Comparison of ENCODE assay signal across 11 cellular contexts in the genomic region with DNA sequence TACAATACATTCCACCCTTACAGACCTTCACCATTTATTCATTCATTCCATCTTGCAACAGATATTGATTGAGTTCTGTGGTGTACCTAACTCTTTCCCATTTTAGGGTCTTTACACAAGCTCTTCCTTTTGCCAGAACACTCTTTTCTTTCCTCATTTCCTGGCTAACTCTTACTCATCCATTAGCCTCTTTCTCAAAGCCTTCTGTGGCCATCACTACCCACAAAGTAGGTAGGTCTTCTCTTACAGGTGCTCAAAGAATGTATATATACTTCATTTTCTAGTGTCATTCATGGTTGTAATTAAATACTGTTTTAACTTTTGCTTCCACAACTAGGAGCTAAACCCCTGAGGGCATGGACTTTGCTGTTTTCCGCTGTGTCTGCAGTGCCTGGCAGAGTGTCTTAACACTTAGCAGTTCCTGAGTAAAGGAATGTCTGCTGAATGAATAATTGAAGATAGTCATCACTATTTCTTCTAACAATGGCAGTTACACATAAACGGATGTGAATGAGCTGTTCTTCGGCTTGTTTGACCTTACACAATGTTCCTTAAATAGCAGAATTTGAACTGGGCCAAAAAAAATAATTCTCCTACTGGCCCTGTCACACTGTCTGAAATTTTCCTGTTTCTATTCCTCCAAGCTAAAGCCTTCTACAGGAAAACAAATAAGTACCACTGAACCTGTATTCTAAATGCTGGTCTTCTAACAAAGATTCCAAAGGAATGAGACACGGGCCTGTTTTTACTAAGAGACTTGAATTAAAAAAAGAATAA. TPM values are rescaled to one million over a fixed set of nuclear protein-coding genes. Genes with fewer than 3 reads are reported as not detected.
DNase-seq lines count a peak whose midpoint lies in the region; ATAC-seq, FAIRE-seq and TF ChIP-seq lines count a peak whose summit lies in the region.
"Had no signal": no experiment of that assay in that cellular context is flagged by ENCODE, and none has a peak within 500 bp of the region (broad histone marks: within the 10 kb centered on the region; RNA-seq: fewer than 3 reads in every experiment).

No MANE protein-coding gene starts in this region.

- H3K4me3 ChIP-seq in IMR-90 (ENCODE audit: insufficient read depth, low read depth, low read length), result no peak overlapping the region
- H3K4me3 ChIP-seq in tibial artery, result peak overlapping the region in 1 of 2 donors; percentile 7
- H3K4me3 ChIP-seq: neural progenitor cell had no signal

- TF ChIP-seq CTCF in IMR-90 (conservative IDR thresholded peaks at IDR 0.05; ENCODE audit: low read depth, low read length) (no peak), tibial artery (IDR thresholded peaks at IDR 0.05) (no peak)

- TF ChIP-seq RAD21 in IMR-90 (IDR thresholded peaks at IDR 0.05; ENCODE audit: low read length), result no peak

- POLR2A ChIA-PET in IMR-90 (lab: Charles Lee; ENCODE audit: unreplicated experiment), result interaction anchor here (0.6 kb wide), 1 partner anchor 166 kb away, joined by 3 read pairs; no protein-coding TSS in a partner anchor

- TF ChIP-seq POLR2A in IMR-90 (IDR thresholded peaks at IDR 0.05; ENCODE audit: low read depth, low read length) (no peak), GM12891 (IDR thresholded peaks at IDR 0.05; ENCODE audit: low read depth, low read length) (no peak)

- H2AK9ac ChIP-seq in IMR-90 (replicated peaks; ENCODE audit: low read depth, low read length, poor library complexity), result no peak overlapping the region

- peak overlapping the region; percentile 65; the same call in 1 of the 2 replicates for H3K23ac ChIP-seq in IMR-90 (ENCODE audit: low read depth, low read length)

- peaks cover 3 to 16% of the 10 kb centered on the region in 2 experiments; a peak in 3 of 4 replicates for H3K79me1 ChIP-seq in IMR-90 (ENCODE audit: low read depth in 1 of 2, low read length in 2 of 2)

- H2BK20ac ChIP-seq in IMR-90 (ENCODE audit: low read depth, low read length), result peak overlapping the region; percentile 69; the same call in 1 of the 2 replicates

- peak; percentile 94 for DNase-seq in IMR-90
- DNase-seq in brain pericyte (ENCODE audit: low read depth, low spot score), result peak; percentile 20
- peak; percentile 94 for DNase-seq in iris pigment epithelial cell (ENCODE audit: low read depth)
- no peak for DNase-seq in tibial artery
- no peak for DNase-seq in KBM-7
- no peak for DNase-seq in GM12891 (ENCODE audit: insufficient read length, low spot score)
- DNase-seq in GM19238 (ENCODE audit: insufficient read length, low spot score), result no peak
- DNase-seq: NCI-H1048 had no signal

- peaks cover 3% of the 10 kb centered on the region for H3K9me1 ChIP-seq in IMR-90 (ENCODE audit: insufficient read depth, low read length)

- FAIRE-seq in GM12891 (lab: Jason Lieb, UNC), result no peak

- peak; percentile 82 for ATAC-seq in IMR-90 (ENCODE audit: low read depth)
- no peak for ATAC-seq in HG02884 (IDR thresholded peaks at IDR 0.05; ENCODE audit: unreplicated experiment)

- H2AK5ac ChIP-seq in IMR-90 (ENCODE audit: low read depth, low read length), result peak overlapping the region; percentile 50

- peak overlapping the region; percentile 73 for H3K4ac ChIP-seq in IMR-90 (ENCODE audit: low read depth, low read length)

- in situ Hi-C loops in IMR-90 (cut with MboI; ENCODE audit: low sequenced_read_pairs) (no loop called here), KBM-7 (cut with MboI; ENCODE audit: low pct_unique_long_range_greater_than_20kb, low sequenced_read_pairs) (no loop called here)

- CTCF ChIA-PET in IMR-90 (lab: Yijun Ruan, JAX), result interaction anchor here (1.2 kb wide), 1 partner anchor 14 kb away, joined by 3 read pairs; no protein-coding TSS in a partner anchor

- H4K91ac ChIP-seq in IMR-90 (ENCODE audit: insufficient read depth, low read depth, low read length), result no peak overlapping the region

- peak overlapping the region; percentile 43 for H3K4me2 ChIP-seq in IMR-90 (ENCODE audit: low read depth, low read length)
- H3K4me2 ChIP-seq: neural progenitor cell had no signal

- H3K9ac ChIP-seq in IMR-90 (ENCODE audit: low read depth, low read length), result no peak overlapping the region
- H3K9ac ChIP-seq: neural progenitor cell had no signal

- H3K27ac ChIP-seq in IMR-90 (ENCODE audit: insufficient read depth, low read length), result peak overlapping the region; percentile 5; the same call in 1 of the 2 replicates
- peak overlapping the region; percentile 63 to 72 for H3K27ac ChIP-seq in tibial artery
- H3K27ac ChIP-seq: neural progenitor cell, VCaP had no signal

- H2AFZ ChIP-seq in IMR-90 (replicated peaks; ENCODE audit: low read length, poor library complexity), result no peak overlapping the region
- H2AFZ ChIP-seq: neural progenitor cell had no signal

- peak overlapping the region; percentile 14; the same call in 1 of the 2 replicates for H3K56ac ChIP-seq in IMR-90 (ENCODE audit: extremely low read depth, insufficient read depth, low read length)

- dilution Hi-C loops in IMR-90 (cut with HindIII; ENCODE audit: low sequenced_read_pairs, unreplicated experiment), result no loop called here

- no peak overlapping the region; the same call in 1 of the 2 replicates for H4K5ac ChIP-seq in IMR-90 (ENCODE audit: low read depth, low read length)

- WGBS in IMR-90 (ENCODE audit: extremely low coverage in 2 of 2, insufficient read length in 1 of 2), 2 experiments, result no CpG with 5 or more reads among the region's 4 CpGs

- intact Hi-C loops in IMR-90 (cut with micrococcal nuclease) (no loop called here), tibial artery (cut with DNase I; ENCODE audit: low total_unique reads) (no loop called here)

- H2BK5ac ChIP-seq in IMR-90 (ENCODE audit: low read depth, low read length, poor library complexity, severe bottlenecking), result peak overlapping the region; percentile 90

- peak overlapping the region; percentile 10 to 34; a peak in 1 of 4 replicates for H4K8ac ChIP-seq in IMR-90 (ENCODE audit: low read depth in 2 of 2, low read length in 2 of 2)

- H3K36me3 ChIP-seq in IMR-90 (ENCODE audit: control insufficient read depth, insufficient read depth, low read length), result peaks cover 8% of the 10 kb centered on the region
- peaks cover 0 to 19% (median 14%) of the 10 kb centered on the region in 3 donors for H3K36me3 ChIP-seq in tibial artery
- H3K36me3 ChIP-seq: neural progenitor cell had no signal

- no peaks in the 10 kb centered on the region for H4K20me1 ChIP-seq in IMR-90 (ENCODE audit: insufficient read depth, low read length)

- peak overlapping the region; percentile 69 for H3K14ac ChIP-seq in IMR-90 (replicated peaks; ENCODE audit: low read depth, low read length)

- BruUV-seq in IMR-90 (replicated peaks; lab: Mats Ljungman, UMichigan), result no TSS peak

- no peaks in the 10 kb centered on the region for H3K9me3 ChIP-seq in IMR-90 (ENCODE audit: control insufficient read depth, insufficient read depth, low read length)
- no peaks in the 10 kb centered on the region for H3K9me3 ChIP-seq in tibial artery

- peak overlapping the region; percentile 83; the same call in 2 of the 3 replicates for H2BK15ac ChIP-seq in IMR-90 (ENCODE audit: low read depth, low read length)

- peak overlapping the region; percentile 78; the same call in 1 of the 2 replicates for H3K18ac ChIP-seq in IMR-90 (ENCODE audit: low read depth, low read length)

- H3K27me3 ChIP-seq in IMR-90 (ENCODE audit: control insufficient read depth, insufficient read depth, low read length) (no peaks in the 10 kb centered on the region), tibial artery (no peaks in the 10 kb centered on the region)
- H3K27me3 ChIP-seq: neural progenitor cell had no signal

- peak overlapping the region; percentile 75 for H2BK120ac ChIP-seq in IMR-90 (ENCODE audit: low read depth, low read length)

- H3K4me1 ChIP-seq in IMR-90 (ENCODE audit: control insufficient read depth, insufficient read depth, low read length), result no peaks in the 10 kb centered on the region; the same call in 1 of the 2 replicates
- H3K4me1 ChIP-seq in tibial artery, result peaks cover 0 to 70% (median 28%) of the 10 kb centered on the region in 4 donors
- H3K4me1 ChIP-seq: neural progenitor cell had no signal

TF ChIP-seq in IMR-90, 13 proteins besides CTCF, POLR2A, EP300 and RAD21 (continues in another document):
- TF ChIP-seq RFX5 (IDR thresholded peaks at IDR 0.05; ENCODE audit: low read depth, low read length) (no peak; the same call in 1 of the 2 replicates), FOS (IDR thresholded peaks at IDR 0.05; ENCODE audit: low read depth, low read length) (peak; percentile 30; the same call in 1 of the 2 replicates), SMC3 (IDR thresholded peaks at IDR 0.05; ENCODE audit: low read depth, low read length) (no peak), CHD1 (IDR thresholded peaks at IDR 0.05; ENCODE audit: low read depth, low read length) (no peak), MAFK (IDR thresholded peaks at IDR 0.05; ENCODE audit: low read depth, low read length) (peak; percentile 59), RCOR1 (IDR thresholded peaks at IDR 0.05; ENCODE audit: insufficient replicate concordance, low read length) (no peak), BHLHE40 (IDR thresholded peaks at IDR 0.05; ENCODE audit: low read depth, low read length) (no peak)

TF ChIP-seq in GM12891, 5 proteins besides CTCF, POLR2A, EP300 and RAD21:
- TF ChIP-seq TAF1 (IDR thresholded peaks at IDR 0.05; ENCODE audit: low read depth, low read length) (no peak), SPI1 (IDR thresholded peaks at IDR 0.05; ENCODE audit: low read depth, low read length) (no peak), POLR2AphosphoS5 (IDR thresholded peaks at IDR 0.05; ENCODE audit: low read depth, low read length) (no peak), PAX5 (IDR thresholded peaks at IDR 0.05; ENCODE audit: insufficient read depth, low read length, severe bottlenecking) (no peak)

RNA-seq across cellular contexts. Expression of gene BCAP29, which starts 15.1 kb away (rescaled TPM):
- 33.0 and 119 TPM in 2 replicates for total RNA-seq in IMR-90 (2012; rRNA removed)
- 21.1 and 35.1 TPM in 2 replicates for polyA plus RNA-seq in IMR-90 (2012; rRNA removed)
- 8.4 and 16.4 TPM in 2 replicates for polyA plus RNA-seq in IMR-90 (2012; cell fraction: cytosol; rRNA removed)
- 4.4 and 18.7 TPM in 2 replicates for polyA plus RNA-seq in IMR-90 (2012; cell fraction: nucleus; rRNA removed; ENCODE audit: low replicate concordance)
- 11.3 TPM for polyA plus RNA-seq in GM12891 (2012; ENCODE audit: low read depth, missing spikeins)

RNA-seq across cellular contexts. Expression of gene DUS4L, which starts 31.4 kb away (rescaled TPM):
- total RNA-seq in IMR-90 (2012; rRNA removed), result 6.6 and 8.6 TPM in 2 replicates
- polyA plus RNA-seq in IMR-90 (2012; rRNA removed), result 3.3 and 4.2 TPM in 2 replicates
- polyA plus RNA-seq in IMR-90 (2012; cell fraction: cytosol; rRNA removed), result 1.5 and 1.8 TPM in 2 replicates
- polyA plus RNA-seq in IMR-90 (2012; cell fraction: nucleus; rRNA removed; ENCODE audit: low replicate concordance), result 1.5 and 4.9 TPM in 2 replicates
- polyA plus RNA-seq in GM12891 (2012; ENCODE audit: low read depth, missing spikeins), result 6.6 TPM

RNA-seq across cellular contexts. Expression of gene COG5, which starts 31.4 kb away (rescaled TPM):
- total RNA-seq in IMR-90 (2012; rRNA removed), result 27.4 and 35.8 TPM in 2 replicates
- 15.7 and 18.5 TPM in 2 replicates for polyA plus RNA-seq in IMR-90 (2012; rRNA removed)
- 5.4 and 6.0 TPM in 2 replicates for polyA plus RNA-seq in IMR-90 (2012; cell fraction: cytosol; rRNA removed)
- 4.2 and 21.9 TPM in 2 replicates for polyA plus RNA-seq in IMR-90 (2012; cell fraction: nucleus; rRNA removed; ENCODE audit: low replicate concordance)
- polyA plus RNA-seq in GM12891 (2012; ENCODE audit: low read depth, missing spikeins), result 8.4 TPM

Comparison
In these comparisons a context has a peak if more than half of its experiments do, and no peak if none do; other contexts are left out.
1. DNase-seq: peak in IMR-90 (single experiment), brain pericyte (single experiment) and iris pigment epithelial cell (single experiment); none in tibial artery (0 of 2), KBM-7 (single experiment), GM12891 (single experiment) and GM19238 (single experiment).